ENCODE assay signal across 1 cellular context in genomic region chr19:4086336-4086953, GRCh38.
TF ChIP-seq lines count a peak whose summit lies in the region.

No MANE protein-coding gene starts in this region.

TF ChIP-seq in endothelial cell of umbilical vein, 7 proteins besides CTCF, POLR2A, EP300 and RAD21:
- TF ChIP-seq EZH2 (IDR thresholded peaks at IDR 0.05; ENCODE audit: borderline replicate concordance, low read depth, low read length, severe bottlenecking) (no peak), FOS (IDR thresholded peaks at IDR 0.05; ENCODE audit: borderline replicate concordance, insufficient read depth, low read length) (no peak), GATA2 (IDR thresholded peaks at IDR 0.05; ENCODE audit: insufficient read depth, insufficient read length, low read depth, low read length) (no peak), MAX (IDR thresholded peaks at IDR 0.05; ENCODE audit: insufficient read depth, insufficient read length) (no peak), JUN (IDR thresholded peaks at IDR 0.05; ENCODE audit: borderline replicate concordance, insufficient read depth, insufficient read length, low read depth) (no peak), MYC (IDR thresholded peaks at IDR 0.05; ENCODE audit: low read depth, low read length) (no peak), POLR2AphosphoS5 (IDR thresholded peaks at IDR 0.05; ENCODE audit: insufficient read depth, low read depth, low read length) (no peak)
